Comparison of ENCODE assay signal across 15 cellular contexts in the genomic region with DNA sequence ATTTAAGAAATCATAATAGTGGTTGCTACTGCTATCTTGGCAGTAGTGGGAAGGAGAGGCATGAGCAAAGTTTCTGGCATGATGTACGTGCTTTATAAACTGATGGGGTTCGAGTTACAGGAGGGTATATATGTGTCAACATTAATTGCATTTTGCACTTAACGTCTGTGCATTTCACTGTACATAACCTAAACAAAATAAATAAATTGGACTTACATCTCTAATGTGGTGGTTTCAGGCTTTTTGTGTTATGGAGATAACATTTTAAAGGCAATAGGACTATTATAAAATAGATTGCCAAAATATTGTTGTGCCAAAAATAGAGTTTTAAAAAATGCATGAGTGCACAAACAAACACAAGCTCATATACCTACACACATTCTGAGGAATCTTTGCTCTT.
DNase-seq lines count a peak whose midpoint lies in the region; TF ChIP-seq lines count a peak whose summit lies in the region.
"Had no signal": no experiment of that assay in that cellular context is flagged by ENCODE, and none has a peak within 500 bp of the region (broad histone marks: within the 10 kb centered on the region; RNA-seq: fewer than 3 reads in every experiment).

No MANE protein-coding gene starts in this region.

- DNase-seq in NCI-H2171 treated with DMSO at 0.1 percent for 48 hours (lab: John Stamatoyannopoulos, UW) (peak; percentile 31), NCI-H2171 (lab: John Stamatoyannopoulos, UW) (no peak), DMS114 treated with DMSO at 0.1 percent for 48 hours (lab: John Stamatoyannopoulos, UW; ENCODE audit: unreplicated experiment) (peak; percentile 81), HEK293T (ENCODE audit: extremely low spot score) (peak; percentile 24), activated gamma-delta T cell (lab: John Stamatoyannopoulos, UW) (no peak)
- no peak for DNase-seq in activated naive CD8-positive, alpha-beta T cell treated with anti-CD3 and anti-CD28 coated beads for 36 hours
- DNase-seq: AML-193; Caco-2; Calu3; CD4-positive, alpha-beta T cell; CD8-positive, alpha-beta T cell; DMS153; DMS79 treated with DMSO at 0.1 percent for 48 hours; GF-D8 had no signal

- no peak overlapping the region for H3K27ac Mint-ChIP-seq in activated naive CD8-positive, alpha-beta T cell treated with anti-CD3 and anti-CD28 coated beads for 36 hours
- H3K27ac Mint-ChIP-seq: B cell; CD4-positive, alpha-beta T cell; CD8-positive, alpha-beta T cell had no signal

- POLR2A ChIA-PET in HEK293T (lab: Yijun Ruan, JAX), result no interaction called here

- H3K4me1 Mint-ChIP-seq in activated naive CD8-positive, alpha-beta T cell treated with anti-CD3 and anti-CD28 coated beads for 36 hours, result no peaks in the 10 kb centered on the region
- H3K4me1 Mint-ChIP-seq: B cell had no signal

- H3K4me3 Mint-ChIP-seq in activated naive CD8-positive, alpha-beta T cell treated with anti-CD3 and anti-CD28 coated beads for 36 hours, result no peak overlapping the region
- H3K4me3 Mint-ChIP-seq: B cell; CD4-positive, alpha-beta T cell; CD8-positive, alpha-beta T cell had no signal

- no peaks in the 10 kb centered on the region for H3K27me3 Mint-ChIP-seq in activated naive CD8-positive, alpha-beta T cell treated with anti-CD3 and anti-CD28 coated beads for 36 hours
- H3K27me3 Mint-ChIP-seq: B cell; CD4-positive, alpha-beta T cell had no signal

- CTCF ChIA-PET in HEK293T (lab: Yijun Ruan, JAX), result no interaction called here

- no peaks in the 10 kb centered on the region for H3K36me3 Mint-ChIP-seq in activated naive CD8-positive, alpha-beta T cell treated with anti-CD3 and anti-CD28 coated beads for 36 hours
- H3K36me3 Mint-ChIP-seq: CD8-positive, alpha-beta T cell had no signal

- no peaks in the 10 kb centered on the region for H3K9me3 Mint-ChIP-seq in activated naive CD8-positive, alpha-beta T cell treated with anti-CD3 and anti-CD28 coated beads for 36 hours
- H3K9me3 Mint-ChIP-seq: CD4-positive, alpha-beta T cell; CD8-positive, alpha-beta T cell had no signal

TF ChIP-seq in HEK293T, 16 proteins besides CTCF, POLR2A, EP300 and RAD21:
- no peak for TF ChIP-seq BHLHE40 (IDR thresholded peaks at IDR 0.05; ENCODE audit: borderline replicate concordance)
- TF ChIP-seq SUZ12 (IDR thresholded peaks at IDR 0.05), result no peak
- TF ChIP-seq PKNOX1 (IDR thresholded peaks at IDR 0.05), result peak; percentile 27; the same call in 1 of the 2 replicates
- TF ChIP-seq HDGF (IDR thresholded peaks at IDR 0.05; ENCODE audit: borderline replicate concordance), result no peak
- TF ChIP-seq TARDBP (IDR thresholded peaks at IDR 0.05), result no peak

Comparison
In these comparisons a context has a peak if more than half of its experiments do, and no peak if none do; other contexts are left out.
1. DNase-seq: peak in NCI-H2171 treated with DMSO at 0.1 percent for 48 hours (single experiment), DMS114 treated with DMSO at 0.1 percent for 48 hours (single experiment) and HEK293T (single experiment); none in NCI-H2171 (single experiment), activated gamma-delta T cell (single experiment) and activated naive CD8-positive, alpha-beta T cell treated with anti-CD3 and anti-CD28 coated beads for 36 hours (single experiment).